1 cellular context compared by ENCODE assay signal in the genomic region with DNA sequence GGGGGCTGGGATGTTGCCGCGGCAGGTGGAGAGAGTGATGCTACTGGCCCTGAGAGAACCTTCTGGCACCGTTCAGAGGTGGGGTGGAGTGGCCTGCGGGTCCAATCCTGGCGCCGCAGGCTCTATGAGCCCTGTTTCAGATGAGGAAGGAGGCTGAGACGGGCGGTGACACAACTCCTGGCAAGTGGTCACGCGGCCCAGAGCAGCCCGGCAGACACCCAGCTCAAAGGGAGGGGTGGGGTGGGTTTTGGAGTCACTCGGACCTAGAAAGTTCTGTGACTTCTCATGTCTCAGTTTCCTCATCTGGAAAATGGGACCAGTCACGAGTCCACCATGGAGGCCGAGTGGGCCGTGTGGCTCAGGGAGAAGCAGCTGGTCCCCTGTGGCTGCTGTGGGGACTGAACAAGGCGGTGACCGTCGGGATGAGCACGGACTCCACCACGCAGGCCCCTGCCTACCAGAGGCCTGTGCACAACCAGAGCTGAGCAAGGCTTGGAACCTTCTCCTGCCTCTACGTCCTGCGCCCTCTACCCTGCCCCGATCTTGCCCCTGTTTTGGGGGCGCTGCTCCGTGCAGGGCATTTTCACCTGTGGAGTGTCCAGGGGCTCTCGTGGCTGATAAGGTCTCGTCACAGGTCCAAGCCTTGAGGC.
TF ChIP-seq lines count a peak whose summit lies in the region.

No MANE protein-coding gene starts in this region.

TF ChIP-seq in HepG2, 621 proteins besides CTCF, POLR2A, EP300 and RAD21:
- peak; percentile 82 for TF ChIP-seq ZNF629 (CRISPR knock-in tag; conservative IDR thresholded peaks at IDR 0.05)
- no peak for TF ChIP-seq NFKBIZ (CRISPR knock-in tag; IDR thresholded peaks at IDR 0.05)
